ENCODE assay signal across 1 cellular context in genomic region chr12:113186666-113187325, GRCh38.
TF ChIP-seq lines count a peak whose summit lies in the region.

No MANE protein-coding gene starts in this region.

TF ChIP-seq in HepG2, 621 proteins besides CTCF, POLR2A, EP300 and RAD21 (continued from another document):
- TF ChIP-seq ARID4A (CRISPR knock-in tag; IDR thresholded peaks at IDR 0.05; ENCODE audit: borderline replicate concordance) (no peak), ZNF761 (CRISPR knock-in tag; conservative IDR thresholded peaks at IDR 0.05) (no peak), FOXK1 (CRISPR knock-in tag; IDR thresholded peaks at IDR 0.05; ENCODE audit: borderline replicate concordance, low read depth) (no peak), PHF20 (CRISPR knock-in tag; IDR thresholded peaks at IDR 0.05) (0 out of 2 replicates have a peak, but pooled peaks have one; percentile 30), POLR2G (IDR thresholded peaks at IDR 0.05; ENCODE audit: low read depth, low read length) (no peak), ZNF468 (CRISPR knock-in tag; IDR thresholded peaks at IDR 0.05) (no peak), YEATS2 (CRISPR knock-in tag; IDR thresholded peaks at IDR 0.05; ENCODE audit: borderline replicate concordance) (no peak), NR2F1 (CRISPR knock-in tag; IDR thresholded peaks at IDR 0.05) (0 out of 4 replicates have a peak, but pooled peaks have one; percentile 20 to 21), ZNF20 (CRISPR knock-in tag; IDR thresholded peaks at IDR 0.05) (no peak), TAF1 (CRISPR knock-in tag; IDR thresholded peaks at IDR 0.05) (0 out of 2 replicates have a peak, but pooled peaks have one; percentile 17), SIN3B (IDR thresholded peaks at IDR 0.05; ENCODE audit: low read length) (no peak), TFDP1 (CRISPR knock-in tag; IDR thresholded peaks at IDR 0.05; ENCODE audit: borderline replicate concordance) (0 out of 2 replicates have a peak, but pooled peaks have one; percentile 16), ZBTB7A (CRISPR knock-in tag; IDR thresholded peaks at IDR 0.05) (peak; percentile 82), NR2F6 (IDR thresholded peaks at IDR 0.05) (no peak), NR2F6 (CRISPR knock-in tag; IDR thresholded peaks at IDR 0.05) (peak; percentile 68), ZFP1 (CRISPR knock-in tag; IDR thresholded peaks at IDR 0.05) (no peak), ZSCAN20 (CRISPR knock-in tag; IDR thresholded peaks at IDR 0.05; ENCODE audit: borderline replicate concordance) (no peak), NR0B2 (CRISPR knock-in tag; IDR thresholded peaks at IDR 0.05) (0 out of 2 replicates have a peak, but pooled peaks have one; percentile 59), ZNF839 (CRISPR knock-in tag; IDR thresholded peaks at IDR 0.05; ENCODE audit: borderline replicate concordance) (no peak), ZBTB7B (CRISPR knock-in tag; IDR thresholded peaks at IDR 0.05) (peak; percentile 41; the same call in 1 of the 2 replicates), ZNF230 (CRISPR knock-in tag; IDR thresholded peaks at IDR 0.05) (no peak), BRCA1 (CRISPR knock-in tag; IDR thresholded peaks at IDR 0.05) (no peak), ZNF75D (CRISPR knock-in tag; IDR thresholded peaks at IDR 0.05; ENCODE audit: borderline replicate concordance) (no peak), ZNF607 (CRISPR knock-in tag; IDR thresholded peaks at IDR 0.05; ENCODE audit: borderline replicate concordance) (no peak), AHR (CRISPR knock-in tag; IDR thresholded peaks at IDR 0.05) (no peak), KDM2A (CRISPR knock-in tag; IDR thresholded peaks at IDR 0.05; ENCODE audit: borderline replicate concordance, low read depth) (peak; percentile 22; the same call in 1 of the 2 replicates), MYPOP (CRISPR knock-in tag; IDR thresholded peaks at IDR 0.05) (no peak), ZNF501 (CRISPR knock-in tag; IDR thresholded peaks at IDR 0.05) (peak; percentile 24; the same call in 1 of the 2 replicates), ZNF83 (CRISPR knock-in tag; IDR thresholded peaks at IDR 0.05; ENCODE audit: borderline replicate concordance) (no peak), ZNF674 (CRISPR knock-in tag; IDR thresholded peaks at IDR 0.05; ENCODE audit: low read depth) (no peak), CEBPG (CRISPR knock-in tag; IDR thresholded peaks at IDR 0.05) (no peak), KDM1A (CRISPR knock-in tag; IDR thresholded peaks at IDR 0.05) (no peak), ZNF747 (CRISPR knock-in tag; IDR thresholded peaks at IDR 0.05; ENCODE audit: borderline replicate concordance) (no peak), HNRNPH1 (optimal IDR thresholded peaks at IDR 0.05; ENCODE audit: low read depth, low read length) (no peak), ZKSCAN1 (IDR thresholded peaks at IDR 0.05; ENCODE audit: low read length) (no peak), TBX2 (CRISPR knock-in tag; IDR thresholded peaks at IDR 0.05; ENCODE audit: borderline replicate concordance) (no peak), CBX1 (IDR thresholded peaks at IDR 0.05; ENCODE audit: low read depth) (no peak), NR2C2 (CRISPR knock-in tag; IDR thresholded peaks at IDR 0.05; ENCODE audit: borderline replicate concordance) (no peak; the same call in 1 of the 2 replicates), ZFP41 (CRISPR knock-in tag; IDR thresholded peaks at IDR 0.05; ENCODE audit: borderline replicate concordance) (no peak), GLI4 (CRISPR knock-in tag; IDR thresholded peaks at IDR 0.05; ENCODE audit: borderline replicate concordance) (no peak), ZZZ3 (CRISPR knock-in tag; IDR thresholded peaks at IDR 0.05; ENCODE audit: borderline replicate concordance) (0 out of 2 replicates have a peak, but pooled peaks have one; percentile 35), ZNF383 (CRISPR knock-in tag; IDR thresholded peaks at IDR 0.05; ENCODE audit: borderline replicate concordance) (no peak), ZFY (CRISPR knock-in tag; IDR thresholded peaks at IDR 0.05) (0 out of 2 replicates have a peak, but pooled peaks have one; percentile 49)
- TF ChIP-seq, protein P1, sequence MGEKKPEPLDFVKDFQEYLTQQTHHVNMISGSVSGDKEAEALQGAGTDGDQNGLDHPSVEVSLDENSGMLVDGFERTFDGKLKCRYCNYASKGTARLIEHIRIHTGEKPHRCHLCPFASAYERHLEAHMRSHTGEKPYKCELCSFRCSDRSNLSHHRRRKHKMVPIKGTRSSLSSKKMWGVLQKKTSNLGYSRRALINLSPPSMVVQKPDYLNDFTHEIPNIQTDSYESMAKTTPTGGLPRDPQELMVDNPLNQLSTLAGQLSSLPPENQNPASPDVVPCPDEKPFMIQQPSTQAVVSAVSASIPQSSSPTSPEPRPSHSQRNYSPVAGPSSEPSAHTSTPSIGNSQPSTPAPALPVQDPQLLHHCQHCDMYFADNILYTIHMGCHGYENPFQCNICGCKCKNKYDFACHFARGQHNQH (CRISPR knock-in tag; IDR thresholded peaks at IDR 0.05) = no peak
- TF ChIP-seq, protein P2, sequence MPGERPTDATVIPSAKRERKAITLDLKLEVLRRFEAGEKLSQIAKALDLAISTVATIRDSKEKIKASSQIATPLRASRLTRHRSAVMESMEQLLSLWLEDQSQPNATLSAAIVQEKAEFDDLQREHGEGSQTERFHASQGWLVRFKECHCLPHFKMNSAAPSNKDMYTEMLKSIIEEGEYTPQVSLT (CRISPR knock-in tag; IDR thresholded peaks at IDR 0.05; ENCODE audit: borderline replicate concordance, low read depth) = no peak
